8 cellular contexts compared by ENCODE assay signal in the genomic region with DNA sequence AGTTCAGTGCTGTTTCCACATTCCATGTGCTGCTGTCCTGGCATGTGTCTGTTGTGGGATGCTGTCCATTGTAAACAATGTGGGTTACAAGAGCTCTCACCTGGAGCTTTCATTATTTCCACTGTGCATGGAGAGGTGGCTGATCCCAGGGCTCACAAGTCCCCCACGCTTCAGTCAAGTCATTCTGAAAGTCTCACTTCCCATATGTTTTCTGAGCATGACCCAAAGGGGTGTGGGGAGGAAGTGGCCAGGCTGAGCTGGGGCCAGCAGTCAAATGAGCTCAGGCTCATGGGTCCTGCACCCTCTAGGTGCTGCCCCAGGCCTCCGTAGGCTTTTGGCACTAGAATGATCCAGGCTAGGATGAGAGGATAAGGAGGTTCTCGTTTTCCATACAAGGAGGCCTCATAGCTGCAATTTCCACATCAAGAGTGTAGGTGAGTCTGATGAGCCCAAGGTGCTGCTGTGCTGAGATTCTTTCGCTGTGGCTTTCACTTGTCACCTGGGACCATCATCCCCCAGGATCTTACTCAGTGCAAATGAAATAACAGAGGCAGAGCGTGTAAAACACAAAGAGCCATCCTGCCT. TPM values are rescaled to one million over a fixed set of nuclear protein-coding genes. Genes with fewer than 3 reads are reported as not detected.
DNase-seq lines count a peak whose midpoint lies in the region; ATAC-seq and TF ChIP-seq lines count a peak whose summit lies in the region.

No MANE protein-coding gene starts in this region.

- peaks cover 26% of the 10 kb centered on the region; the same call in 1 of the 2 replicates for H4K20me1 ChIP-seq in OCI-LY7 (ENCODE audit: insufficient read depth, low read length)

- peak overlapping the region; percentile 92 for H3K4me3 ChIP-seq in OCI-LY7 (ENCODE audit: low read depth, low read length, poor library complexity, severe bottlenecking)

- peak; percentile 77 for DNase-seq in activated CD8-positive, alpha-beta memory T cell treated with anti-CD3 and anti-CD28 coated beads for 24 hours
- no peak for DNase-seq in activated CD8-positive, alpha-beta memory T cell treated with anti-CD3 and anti-CD28 coated beads, Interleukin-2, amount 50 U/mL, for 4 hours
- DNase-seq in OCI-LY7 (ENCODE audit: low spot score) = peak; percentile 65
- peak; percentile 47 for DNase-seq in mesenteric fat pad (ENCODE audit: low spot score)
- no peak for DNase-seq in NCI-H82 (lab: John Stamatoyannopoulos, UW)
- DNase-seq in NCI-H146 treated with DMSO at 0.1 percent for 48 hours (lab: John Stamatoyannopoulos, UW; ENCODE audit: unreplicated experiment) = no peak
- no peak for DNase-seq in retina

- H3K4me1 ChIP-seq in OCI-LY7 (ENCODE audit: insufficient read depth, low read length, poor library complexity, severe bottlenecking) = peaks cover 62% of the 10 kb centered on the region

- H3K79me2 ChIP-seq in OCI-LY7 (ENCODE audit: insufficient read depth, low read depth, low read length) = peaks cover 87% of the 10 kb centered on the region

- intact Hi-C loops in OCI-LY7 (cut with micrococcal nuclease; ENCODE audit: unreplicated experiment) = no loop called here

- no TSS peak for BruUV-seq in OCI-LY7 (replicated peaks; lab: Mats Ljungman, UMichigan)

- peak; percentile 79 for ATAC-seq in HG02852 (IDR thresholded peaks at IDR 0.05; ENCODE audit: unreplicated experiment)

- POLR2A ChIA-PET in OCI-LY7 (lab: Charles Lee) = interaction anchor here (0.6 to 3.5 kb wide), 12 partner anchors 9 to 36 kb away, joined by 3 to 27 read pairs (median 5); no protein-coding TSS in a partner anchor

- H3K4me2 ChIP-seq in OCI-LY7 (ENCODE audit: low read length) = peak overlapping the region; percentile 91

- peaks cover 95% of the 10 kb centered on the region for H3K36me3 ChIP-seq in OCI-LY7 (ENCODE audit: insufficient read depth, low read length)

- H2AFZ ChIP-seq in OCI-LY7 (ENCODE audit: low read length) = no peak overlapping the region

- H3K9me2 ChIP-seq in OCI-LY7 (ENCODE audit: insufficient read depth, low read length) = no peaks in the 10 kb centered on the region

- no peaks in the 10 kb centered on the region for H3K9me3 ChIP-seq in OCI-LY7 (ENCODE audit: low read length)

- CTCF ChIA-PET in OCI-LY7 (lab: Charles Lee; ENCODE audit: unreplicated experiment) = interaction anchor here (1.0 to 1.7 kb wide), 4 partner anchors 15 to 36 kb away, joined by 3 to 9 read pairs (median 4); a partner anchor contains a TSS

- peak overlapping the region; percentile 98 for H3K27ac ChIP-seq in OCI-LY7 (ENCODE audit: low read depth, low read length, poor library complexity, severe bottlenecking)

- TF ChIP-seq CTCF in OCI-LY7 (conservative IDR thresholded peaks at IDR 0.05; ENCODE audit: low read length) = no peak

RNA-seq across cellular contexts. Expression of a gene that starts 22.0 kb away (rescaled TPM):
- 12.4 and 20.3 TPM in 2 replicates for total RNA-seq in OCI-LY7 (2014; rRNA removed; shearing (Covaris generic))
- total RNA-seq in OCI-LY7 (2022) (6.5 and 8.3 TPM in 2 replicates), mesenteric fat pad (3.3 TPM)

Comparison
In these comparisons a context has a peak if more than half of its experiments do, and no peak if none do; other contexts are left out.
1. DNase-seq: peak in activated CD8-positive, alpha-beta memory T cell treated with anti-CD3 and anti-CD28 coated beads for 24 hours (single experiment), OCI-LY7 (single experiment) and mesenteric fat pad (single experiment); none in activated CD8-positive, alpha-beta memory T cell treated with anti-CD3 and anti-CD28 coated beads, Interleukin-2, amount 50 U/mL, for 4 hours (single experiment), NCI-H82 (single experiment), NCI-H146 treated with DMSO at 0.1 percent for 48 hours (single experiment) and retina (single experiment).